9 cellular contexts compared by ENCODE assay signal in the genomic region with DNA sequence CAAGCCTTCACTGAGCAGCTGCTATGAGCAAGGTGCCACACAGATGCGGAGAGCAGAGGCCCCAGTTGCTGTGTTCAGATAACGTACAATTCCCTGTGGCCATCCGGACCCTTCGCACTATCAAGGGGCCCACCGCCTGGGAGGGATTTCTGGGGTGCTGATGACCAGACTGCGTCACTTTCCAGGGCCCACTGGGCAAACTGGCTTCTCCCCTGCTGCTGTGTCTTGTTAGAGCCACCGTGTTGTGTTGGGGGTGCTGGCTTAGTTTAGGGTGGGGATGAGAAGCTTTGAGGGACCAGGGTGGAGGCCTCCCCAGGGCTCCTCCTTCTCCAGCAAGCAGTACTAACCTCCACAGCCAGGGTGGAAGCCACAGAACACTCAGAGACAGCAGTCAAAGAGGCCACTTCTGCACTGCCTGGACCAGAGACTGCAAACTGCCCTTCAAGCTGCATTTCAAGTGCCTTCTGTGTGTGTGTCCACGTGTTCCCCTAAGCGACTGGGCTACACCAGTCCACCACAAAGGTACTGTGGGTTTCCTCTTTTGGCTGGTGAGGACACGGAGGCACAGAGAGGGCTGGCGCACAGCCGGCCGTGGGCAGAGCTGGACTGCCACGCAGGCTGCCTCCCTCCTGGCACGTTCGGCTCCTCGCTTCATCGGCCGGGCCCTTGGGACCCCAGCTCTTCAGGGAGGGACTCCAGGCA.
DNase-seq lines count a peak whose midpoint lies in the region; ATAC-seq and TF ChIP-seq lines count a peak whose summit lies in the region.
"Had no signal": no experiment of that assay in that cellular context is flagged by ENCODE, and none has a peak within 500 bp of the region (broad histone marks: within the 10 kb centered on the region; RNA-seq: fewer than 3 reads in every experiment).

No MANE protein-coding gene starts in this region.

- no peak for TF ChIP-seq CTCF in GM10266 (IDR thresholded peaks at IDR 0.05; ENCODE audit: control insufficient read depth, insufficient read depth, low read depth, missing control alignments)

- WGBS in right cardiac atrium = 72% methylated on average over 19 of the region's 19 CpGs

- no peak overlapping the region for H3K4me3 ChIP-seq in right cardiac atrium (ENCODE audit: low read length)
- peak overlapping the region in 2 of 5 donors; percentile 1 to 6 for H3K4me3 ChIP-seq in subcutaneous abdominal adipose tissue (ENCODE audit: low read depth in 1 of 5, low read length in 5 of 5)

- peaks cover 0 to 42% (median 28%) of the 10 kb centered on the region in 5 donors for H3K36me3 ChIP-seq in subcutaneous abdominal adipose tissue (ENCODE audit: control insufficient read depth in 5 of 5, insufficient read depth in 5 of 5, low read length in 5 of 5)

- DNase-seq in NCI-H2029 treated with DMSO at 0.1 percent for 48 hours (lab: John Stamatoyannopoulos, UW) (peak; percentile 91), right cardiac atrium (peak in 1 of 3 donors; percentile 74), iPS-NIHi11 (ENCODE audit: low spot score) (no peak), GM10266 (ENCODE audit: extremely low spot score) (no peak), NCI-H82 treated with DMSO at 0.1 percent for 48 hours (lab: John Stamatoyannopoulos, UW; ENCODE audit: unreplicated experiment) (no peak)
- DNase-seq: NCI-H774 had no signal

- peak overlapping the region; percentile 72 for H3K27ac ChIP-seq in right cardiac atrium (ENCODE audit: low read length)
- H3K27ac ChIP-seq in subcutaneous abdominal adipose tissue (ENCODE audit: low read depth, low read length) = peak overlapping the region; percentile 72

- H3K4me1 ChIP-seq in right cardiac atrium (ENCODE audit: control insufficient read depth, insufficient read depth, low read length) (peaks cover 27% of the 10 kb centered on the region), subcutaneous abdominal adipose tissue (ENCODE audit: control insufficient read depth in 5 of 5, insufficient read depth in 5 of 5, low read length in 5 of 5) (peaks cover 10 to 52% (median 40%) of the 10 kb centered on the region in 5 donors)

- ATAC-seq in GM18502 (IDR thresholded peaks at IDR 0.05; ENCODE audit: poor library complexity, unreplicated experiment) (peak; percentile 36), right cardiac atrium (peak; percentile 27 to 38), esophagus mucosa (no peak)

- intact Hi-C loops in right cardiac atrium (cut with DNase I) = loop anchor here in 1 of 4 donors (10.0 kb wide), 1 partner anchor 64 kb away; a partner anchor contains a TSS

- H3K27me3 ChIP-seq in right cardiac atrium (ENCODE audit: control insufficient read depth, insufficient read depth) (no peaks in the 10 kb centered on the region), subcutaneous abdominal adipose tissue (ENCODE audit: control insufficient read depth in 5 of 5, insufficient read depth in 4 of 5, low read length in 5 of 5) (no peaks in the 10 kb centered on the region)

- H3K9me3 ChIP-seq in right cardiac atrium (ENCODE audit: control insufficient read depth, low read length) (no peaks in the 10 kb centered on the region), subcutaneous abdominal adipose tissue (ENCODE audit: control insufficient read depth in 5 of 5, low read length in 5 of 5) (no peaks in the 10 kb centered on the region)

- peak overlapping the region in 3 of 5 donors; percentile 3 to 19 (median 17) for H3K9ac ChIP-seq in subcutaneous abdominal adipose tissue (ENCODE audit: low read length in 5 of 5)
